Comparison of ENCODE assay signal across 17 cellular contexts in genomic region chr1:220498188-220498587, GRCh38. TPM values are rescaled to one million over a fixed set of nuclear protein-coding genes. Genes with fewer than 3 reads are reported as not detected.
DNase-seq lines count a peak whose midpoint lies in the region; ATAC-seq and TF ChIP-seq lines count a peak whose summit lies in the region.
"Had no signal": no experiment of that assay in that cellular context is flagged by ENCODE, and none has a peak within 500 bp of the region (broad histone marks: within the 10 kb centered on the region; RNA-seq: fewer than 3 reads in every experiment).

No MANE protein-coding gene starts in this region.

- DNase-seq in ELR (ENCODE audit: low read depth) (peak; percentile 35), NCI-H524 (lab: John Stamatoyannopoulos, UW) (peak; percentile 93 to 96), epithelial cell of esophagus (ENCODE audit: low read depth) (peak; percentile 90), omental fat pad (ENCODE audit: low spot score) (no peak), foreskin melanocyte (no peak), NAMALWA (ENCODE audit: low spot score) (no peak)
- DNase-seq: activated CD4-positive, alpha-beta T cell treated with anti-CD3 and anti-CD28 coated beads, Interleukin-2, amount 50 U/mL, for 1 hour; activated T-cell treated with anti-CD3 and anti-CD28 coated beads, Interleukin-2, amount 50 U/mL, for 48 hours; amygdala; natural killer cell; NCI-H1105 treated with DMSO at 0.1 percent for 48 hours; NCI-H510A treated with DMSO at 0.1 percent for 48 hours; SHP77 treated with DMSO at 0.1 percent for 48 hours; stimulated activated CD4-positive, alpha-beta T cell treated with anti-CD3 and anti-CD28 coated beads, Interleukin-2, amount 100 ng/mL, for 24 hours had no signal

- H3K4me3 ChIP-seq in epithelial cell of esophagus (ENCODE audit: low read length): no peak overlapping the region
- H3K4me3 ChIP-seq: coronary artery, thoracic aorta had no signal

- peak; percentile 28 for ATAC-seq in omental fat pad (ENCODE audit: low FRiP score)
- no peak for ATAC-seq in GM18867 (IDR thresholded peaks at IDR 0.05; ENCODE audit: unreplicated experiment)
- ATAC-seq: natural killer cell had no signal

- no peak for TF ChIP-seq CTCF in epithelial cell of esophagus (IDR thresholded peaks at IDR 0.05; ENCODE audit: insufficient read depth, low read depth, low read length, missing control alignments)
- no peak for TF ChIP-seq CTCF in omental fat pad (IDR thresholded peaks at IDR 0.05)

RNA-seq across cellular contexts. Expression of gene MARK1, which starts 29.7 kb away (rescaled TPM):
- 10 to 100 TPM in 1 of 4 donors, 1 to 10 TPM in 3; 7.7 to 24.4 (median 9.0) TPM for total RNA-seq in omental fat pad

Comparison
In these comparisons a context has a peak if more than half of its experiments do, and no peak if none do; other contexts are left out.
1. DNase-seq: peak in ELR (single experiment), NCI-H524 (2 of 2) and epithelial cell of esophagus (single experiment); none in omental fat pad (single experiment), foreskin melanocyte (single experiment) and NAMALWA (single experiment).